Comparison of ENCODE assay signal across 8 cellular contexts in the genomic region with DNA sequence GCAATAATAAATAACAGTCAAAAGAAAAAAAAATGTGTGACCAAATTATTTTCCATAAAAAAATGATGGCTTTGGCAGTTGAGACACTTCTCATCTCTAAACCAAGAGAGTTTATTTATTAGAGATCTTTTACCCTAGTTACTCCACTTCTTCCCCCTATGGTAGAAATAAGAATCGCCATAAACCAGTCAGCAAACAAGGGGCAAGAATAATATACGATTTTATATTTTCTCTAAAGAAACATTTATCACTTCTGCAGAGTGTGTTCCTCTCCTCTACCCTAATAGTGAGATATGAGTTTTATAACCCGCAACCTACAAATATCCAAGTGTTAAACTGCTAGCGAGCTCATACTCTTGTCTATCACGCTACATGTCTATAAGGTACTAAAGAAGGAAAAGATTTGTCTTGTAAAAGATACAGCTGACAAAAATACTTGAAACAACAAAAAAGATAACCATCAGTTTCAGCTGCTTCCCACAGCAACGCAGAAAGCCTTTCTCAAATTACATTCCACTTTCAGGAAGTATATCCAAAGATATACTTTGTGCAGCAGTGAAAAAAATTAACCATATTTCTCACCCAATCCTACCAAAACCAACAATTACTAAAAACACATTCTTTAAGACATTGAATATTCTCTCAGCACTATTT. TPM values are rescaled to one million over a fixed set of nuclear protein-coding genes. Genes with fewer than 3 reads are reported as not detected.
DNase-seq lines count a peak whose midpoint lies in the region; ATAC-seq and TF ChIP-seq lines count a peak whose summit lies in the region.

No MANE protein-coding gene starts in this region.

- peaks cover 17% of the 10 kb centered on the region for H3K79me2 ChIP-seq in fibroblast of lung (ENCODE audit: control insufficient read depth, insufficient read depth, low read length)

- peak overlapping the region; percentile 96 for H3K27ac Mint-ChIP-seq in stimulated activated effector memory CD8-positive, alpha-beta T cell treated with anti-CD3 and anti-CD28 coated beads, Interleukin-12 subunit alpha, Interleukin-12 subunit beta, amount 100 ng/mL, for 72 hours

- H3K4me3 Mint-ChIP-seq in stimulated activated effector memory CD8-positive, alpha-beta T cell treated with anti-CD3 and anti-CD28 coated beads, Interleukin-12 subunit alpha, Interleukin-12 subunit beta, amount 100 ng/mL, for 72 hours, result peak overlapping the region; percentile 89

- H3K36me3 ChIP-seq in SJSA1, result peaks cover 17% of the 10 kb centered on the region
- peaks cover 2% of the 10 kb centered on the region for H3K36me3 ChIP-seq in fibroblast of lung (ENCODE audit: control insufficient read depth, insufficient read depth, low read length)

- H3K27me3 ChIP-seq in SJSA1 (replicated peaks) (no peaks in the 10 kb centered on the region), fibroblast of lung (ENCODE audit: control insufficient read depth, insufficient read depth, low read length) (no peaks in the 10 kb centered on the region)

- H3K4me1 Mint-ChIP-seq in stimulated activated effector memory CD8-positive, alpha-beta T cell treated with anti-CD3 and anti-CD28 coated beads, Interleukin-12 subunit alpha, Interleukin-12 subunit beta, amount 100 ng/mL, for 72 hours, result peaks cover 14% of the 10 kb centered on the region

- DNase-seq in DMS153 treated with DMSO at 0.1 percent for 48 hours (lab: John Stamatoyannopoulos, UW; ENCODE audit: unreplicated experiment), result peak; percentile 22
- no peak for DNase-seq in DMS153 (lab: John Stamatoyannopoulos, UW)
- peak in 1 of 2 experiments; percentile 22 for DNase-seq in SJSA1 (ENCODE audit: low read depth in 1 of 2, low spot score in 2 of 2)
- peak; percentile 18 to 23 for DNase-seq in fibroblast of lung (ENCODE audit: low read depth in 2 of 2)
- DNase-seq in stimulated activated effector memory CD8-positive, alpha-beta T cell treated with anti-CD3 and anti-CD28 coated beads, Interleukin-12 subunit alpha, Interleukin-12 subunit beta, amount 100 ng/mL, for 72 hours (ENCODE audit: low spot score in 2 of 2), result no peak
- no peak for DNase-seq in SHP77 (lab: John Stamatoyannopoulos, UW)
- no peak for DNase-seq in iPS-NIHi11 (ENCODE audit: low spot score)

- H3K4me1 ChIP-seq in SJSA1 (replicated peaks), result peaks cover 14% of the 10 kb centered on the region
- H3K4me1 ChIP-seq in fibroblast of lung (ENCODE audit: control insufficient read depth, extremely low read depth, insufficient read depth, low read length), result no peaks in the 10 kb centered on the region

- TF ChIP-seq CTCF in fibroblast of lung (conservative IDR thresholded peaks at IDR 0.05 in 1 of 2, IDR thresholded peaks at IDR 0.05 in 1 of 2; ENCODE audit: low read depth in 1 of 2, low read length in 2 of 2), result no peak

- H3K27ac ChIP-seq in SJSA1 (no peak overlapping the region), fibroblast of lung (ENCODE audit: insufficient read depth, low read length) (peak overlapping the region; percentile 20)

- peaks cover 49% of the 10 kb centered on the region for H3K36me3 Mint-ChIP-seq in stimulated activated effector memory CD8-positive, alpha-beta T cell treated with anti-CD3 and anti-CD28 coated beads, Interleukin-12 subunit alpha, Interleukin-12 subunit beta, amount 100 ng/mL, for 72 hours

- H3K9me3 Mint-ChIP-seq in stimulated activated effector memory CD8-positive, alpha-beta T cell treated with anti-CD3 and anti-CD28 coated beads, Interleukin-12 subunit alpha, Interleukin-12 subunit beta, amount 100 ng/mL, for 72 hours, result no peaks in the 10 kb centered on the region

- H3K4me2 ChIP-seq in fibroblast of lung (ENCODE audit: extremely low read depth, insufficient read depth, low read length), result peak overlapping the region; percentile 74

- H2AFZ ChIP-seq in fibroblast of lung (ENCODE audit: low read length), result peak overlapping the region; percentile 12

- H3K4me3 ChIP-seq in SJSA1, result peak overlapping the region; percentile 88
- peak overlapping the region; percentile 69 to 95 (median 80) for H3K4me3 ChIP-seq in fibroblast of lung (replicated peaks in 1 of 4; ENCODE audit: control extremely low read depth in 1 of 4, insufficient read depth in 1 of 4, low read depth in 3 of 4, low read length in 4 of 4)

- no peak overlapping the region for H3K9ac ChIP-seq in fibroblast of lung (ENCODE audit: insufficient read depth, low read length)

- no peaks in the 10 kb centered on the region for H4K20me1 ChIP-seq in fibroblast of lung (ENCODE audit: control insufficient read depth, extremely low read depth, insufficient read depth, low read length)

- no peak for ATAC-seq in stimulated activated effector memory CD8-positive, alpha-beta T cell treated with anti-CD3 and anti-CD28 coated beads, Interleukin-12 subunit alpha, Interleukin-12 subunit beta, amount 100 ng/mL, for 72 hours
- no peak for ATAC-seq in GM18498 (IDR thresholded peaks at IDR 0.05; ENCODE audit: unreplicated experiment)

- H3K9me3 ChIP-seq in SJSA1 (replicated peaks) (no peaks in the 10 kb centered on the region), fibroblast of lung (ENCODE audit: control insufficient read depth, insufficient read depth, low read depth, low read length) (no peaks in the 10 kb centered on the region)

RNA-seq across cellular contexts. Expression of gene RNF103, which starts 2.2 kb away (rescaled TPM):
- 6.6 and 11.8 TPM in 2 replicates for total RNA-seq in SJSA1 (2014; rRNA removed; shearing (Covaris generic))
- total RNA-seq in fibroblast of lung, result 17.5 and 20.3 TPM in 2 replicates
- 11.6 and 20.9 TPM in 2 replicates for polyA plus RNA-seq in fibroblast of lung
- polyA plus RNA-seq in fibroblast of lung (2012), result 8.6 and 14.6 TPM in 2 replicates
- 1.1 and 1.8 TPM in 2 replicates for polyA minus RNA-seq in fibroblast of lung (ENCODE audit: low replicate concordance)

RNA-seq across cellular contexts. Expression of gene CHMP3, which starts 58.2 kb away (rescaled TPM):
- 86.3 and 130 TPM in 2 replicates for total RNA-seq in SJSA1 (2014; rRNA removed; shearing (Covaris generic))
- total RNA-seq in fibroblast of lung, result 63.4 and 73.3 TPM in 2 replicates
- 159 and 161 TPM in 2 replicates for polyA plus RNA-seq in fibroblast of lung
- polyA plus RNA-seq in fibroblast of lung (2012), result 108 and 120 TPM in 2 replicates
- polyA minus RNA-seq in fibroblast of lung (ENCODE audit: low replicate concordance), result 29.0 and 31.2 TPM in 2 replicates

Comparison
In these comparisons a context has a peak if more than half of its experiments do, and no peak if none do; other contexts are left out.
1. DNase-seq: peak in DMS153 treated with DMSO at 0.1 percent for 48 hours (single experiment) and fibroblast of lung (2 of 2); none in DMS153 (single experiment), stimulated activated effector memory CD8-positive, alpha-beta T cell treated with anti-CD3 and anti-CD28 coated beads, Interleukin-12 subunit alpha, Interleukin-12 subunit beta, amount 100 ng/mL, for 72 hours (0 of 2), SHP77 (0 of 2) and iPS-NIHi11 (single experiment).